ENCODE assay signal across 15 cellular contexts in the genomic region with DNA sequence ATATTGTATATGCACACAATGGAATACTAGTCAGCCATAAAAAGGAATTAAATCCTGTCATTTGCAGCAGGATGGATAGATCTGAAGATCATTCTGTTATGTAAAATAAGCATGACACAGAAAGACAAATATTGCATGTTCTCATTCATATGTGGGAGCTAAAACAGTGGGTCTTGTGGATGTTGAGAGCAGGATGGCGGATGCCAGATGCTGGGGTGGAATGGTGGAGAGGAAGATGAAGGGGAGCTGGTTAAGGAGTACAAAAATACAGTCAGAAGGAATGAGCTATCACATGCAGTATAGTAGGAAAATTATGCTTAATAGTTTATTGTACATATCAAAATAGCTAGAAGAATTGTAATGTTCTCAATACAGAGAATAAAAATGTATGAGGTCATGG. TPM values are rescaled to one million over a fixed set of nuclear protein-coding genes. Genes with fewer than 3 reads are reported as not detected.
DNase-seq lines count a peak whose midpoint lies in the region; ATAC-seq and TF ChIP-seq lines count a peak whose summit lies in the region.
"Had no signal": no experiment of that assay in that cellular context is flagged by ENCODE, and none has a peak within 500 bp of the region (broad histone marks: within the 10 kb centered on the region; RNA-seq: fewer than 3 reads in every experiment).

No MANE protein-coding gene starts in this region.

- H3K14ac ChIP-seq in IMR-90 (replicated peaks; ENCODE audit: low read depth, low read length), result no peak overlapping the region

- no peak overlapping the region for H3K9ac ChIP-seq in IMR-90 (ENCODE audit: low read depth, low read length)

- DNase-seq in activated naive CD4-positive, alpha-beta T cell treated with anti-CD3 and anti-CD28 coated beads for 36 hours, result no peak
- no peak for DNase-seq in activated naive CD4-positive, alpha-beta T cell treated with anti-CD3 and anti-CD28 coated beads, Interleukin-2, amount 50 U/mL, for 72 hours (ENCODE audit: low spot score in 2 of 2)
- no peak for DNase-seq in IMR-90
- DNase-seq in central memory CD8-positive, alpha-beta T cell (ENCODE audit: low spot score in 2 of 2), result no peak
- DNase-seq in stimulated activated effector memory CD8-positive, alpha-beta T cell treated with anti-CD3 and anti-CD28 coated beads, Interleukin-12 subunit alpha, Interleukin-12 subunit beta, amount 100 ng/mL, for 72 hours (ENCODE audit: low spot score in 2 of 2), result no peak
- DNase-seq in erythroblast (lab: John Stamatoyannopoulos, UW), result no peak
- DNase-seq in LoVo (ENCODE audit: low spot score), result no peak
- DNase-seq: DND-41, HCEC 1CT, NCI-H187, NCI-H82, spleen had no signal

- H3K4me2 ChIP-seq in IMR-90 (ENCODE audit: low read depth, low read length), result no peak overlapping the region

- H3K4ac ChIP-seq in IMR-90 (ENCODE audit: low read depth, low read length), result no peak overlapping the region

- no peak overlapping the region for H2AK9ac ChIP-seq in IMR-90 (replicated peaks; ENCODE audit: low read depth, low read length, poor library complexity)

- peaks cover 2% of the 10 kb centered on the region; the same call in 1 of the 2 replicates for H3K36me3 ChIP-seq in IMR-90 (ENCODE audit: control insufficient read depth, insufficient read depth, low read length)
- H3K36me3 ChIP-seq: neutrophil, spleen had no signal

- H2AK5ac ChIP-seq in IMR-90 (ENCODE audit: low read depth, low read length), result no peak overlapping the region

- no peak overlapping the region for H3K4me3 ChIP-seq in IMR-90 (ENCODE audit: insufficient read depth, low read depth, low read length)

- H2BK15ac ChIP-seq in IMR-90 (ENCODE audit: low read depth, low read length), result no peak overlapping the region

- no peak overlapping the region for H3K27ac Mint-ChIP-seq in activated naive CD4-positive, alpha-beta T cell treated with anti-CD3 and anti-CD28 coated beads for 36 hours
- no peak overlapping the region for H3K27ac Mint-ChIP-seq in activated naive CD4-positive, alpha-beta T cell treated with anti-CD3 and anti-CD28 coated beads, Interleukin-2, amount 50 U/mL, for 72 hours
- H3K27ac Mint-ChIP-seq in central memory CD8-positive, alpha-beta T cell (ENCODE audit: low read depth), result no peak overlapping the region
- H3K27ac Mint-ChIP-seq in stimulated activated effector memory CD8-positive, alpha-beta T cell treated with anti-CD3 and anti-CD28 coated beads, Interleukin-12 subunit alpha, Interleukin-12 subunit beta, amount 100 ng/mL, for 72 hours, result no peak overlapping the region

- peak overlapping the region in 1 of 2 experiments; percentile 60; a peak in 2 of 4 replicates for H4K8ac ChIP-seq in IMR-90 (ENCODE audit: low read depth in 2 of 2, low read length in 2 of 2)

- no peak overlapping the region for H3K23ac ChIP-seq in IMR-90 (ENCODE audit: low read depth, low read length)

- peak overlapping the region; percentile 75 for H2AFZ ChIP-seq in IMR-90 (replicated peaks; ENCODE audit: low read length, poor library complexity)

- BruUV-seq in IMR-90 (replicated peaks; lab: Mats Ljungman, UMichigan), result no TSS peak

- H2BK20ac ChIP-seq in IMR-90 (ENCODE audit: low read depth, low read length), result no peak overlapping the region

- in situ Hi-C loops in IMR-90 (cut with MboI; ENCODE audit: low sequenced_read_pairs), result no loop called here

- TF ChIP-seq RAD21 in IMR-90 (IDR thresholded peaks at IDR 0.05; ENCODE audit: low read length), result no peak

- H3K9me3 ChIP-seq in IMR-90 (ENCODE audit: control insufficient read depth, insufficient read depth, low read length), result peaks cover 5% of the 10 kb centered on the region
- H3K9me3 ChIP-seq: neutrophil had no signal

- no CpG with 5 or more reads among the region's 1 CpG for WGBS in IMR-90 (ENCODE audit: extremely low coverage in 2 of 2, insufficient read length in 1 of 2), 2 experiments

- H3K18ac ChIP-seq in IMR-90 (ENCODE audit: low read depth, low read length), result no peak overlapping the region

- no peak overlapping the region for H4K5ac ChIP-seq in IMR-90 (ENCODE audit: low read depth, low read length)

- H2BK5ac ChIP-seq in IMR-90 (ENCODE audit: low read depth, low read length, poor library complexity, severe bottlenecking), result no peak overlapping the region

- H3K4me3 Mint-ChIP-seq in activated naive CD4-positive, alpha-beta T cell treated with anti-CD3 and anti-CD28 coated beads for 36 hours, result peak overlapping the region; percentile 19
- peak overlapping the region; percentile 8 for H3K4me3 Mint-ChIP-seq in central memory CD8-positive, alpha-beta T cell
- H3K4me3 Mint-ChIP-seq in stimulated activated effector memory CD8-positive, alpha-beta T cell treated with anti-CD3 and anti-CD28 coated beads, Interleukin-12 subunit alpha, Interleukin-12 subunit beta, amount 100 ng/mL, for 72 hours, result peak overlapping the region; percentile 23

- no peak overlapping the region for H3K27ac ChIP-seq in IMR-90 (ENCODE audit: insufficient read depth, low read length)
- H3K27ac ChIP-seq: neutrophil had no signal

- ATAC-seq in activated naive CD4-positive, alpha-beta T cell treated with anti-CD3 and anti-CD28 coated beads, Interleukin-2, amount 50 U/mL, for 72 hours, result no peak
- ATAC-seq in IMR-90 (ENCODE audit: low read depth), result no peak
- no peak for ATAC-seq in central memory CD8-positive, alpha-beta T cell (replicated peaks; ENCODE audit: extremely low read depth, poor library complexity, severe bottlenecking)
- no peak for ATAC-seq in stimulated activated effector memory CD8-positive, alpha-beta T cell treated with anti-CD3 and anti-CD28 coated beads, Interleukin-12 subunit alpha, Interleukin-12 subunit beta, amount 100 ng/mL, for 72 hours
- no peak for ATAC-seq in HG02970 (IDR thresholded peaks at IDR 0.05; ENCODE audit: low FRiP score, unreplicated experiment)

- no peak overlapping the region for H3K56ac ChIP-seq in IMR-90 (ENCODE audit: extremely low read depth, insufficient read depth, low read length)

- no peaks in the 10 kb centered on the region for H4K20me1 ChIP-seq in IMR-90 (ENCODE audit: insufficient read depth, low read length)

- H3K27me3 ChIP-seq in IMR-90 (ENCODE audit: control insufficient read depth, insufficient read depth, low read length), result no peaks in the 10 kb centered on the region
- H3K27me3 ChIP-seq: neutrophil, spleen had no signal

- TF ChIP-seq POLR2A in IMR-90 (IDR thresholded peaks at IDR 0.05; ENCODE audit: low read depth, low read length) (no peak), erythroblast (IDR thresholded peaks at IDR 0.05; ENCODE audit: low read length) (no peak)

- H3K4me1 ChIP-seq in IMR-90 (ENCODE audit: control insufficient read depth, insufficient read depth, low read length), result peaks cover 19% of the 10 kb centered on the region

- no peaks in the 10 kb centered on the region for H3K27me3 Mint-ChIP-seq in activated naive CD4-positive, alpha-beta T cell treated with anti-CD3 and anti-CD28 coated beads for 36 hours (ENCODE audit: low read depth)
- no peaks in the 10 kb centered on the region for H3K27me3 Mint-ChIP-seq in central memory CD8-positive, alpha-beta T cell

- H2BK120ac ChIP-seq in IMR-90 (ENCODE audit: low read depth, low read length), result peak overlapping the region; percentile 30; the same call in 1 of the 2 replicates

- peaks cover 3% of the 10 kb centered on the region for H3K36me3 Mint-ChIP-seq in activated naive CD4-positive, alpha-beta T cell treated with anti-CD3 and anti-CD28 coated beads for 36 hours (ENCODE audit: low read depth)
- H3K36me3 Mint-ChIP-seq in activated naive CD4-positive, alpha-beta T cell treated with anti-CD3 and anti-CD28 coated beads, Interleukin-2, amount 50 U/mL, for 72 hours, result peaks cover 23 to 25% of the 10 kb centered on the region in 2 donors
- peaks cover 2% of the 10 kb centered on the region for H3K36me3 Mint-ChIP-seq in central memory CD8-positive, alpha-beta T cell (ENCODE audit: insufficient read depth)
- H3K36me3 Mint-ChIP-seq in stimulated activated effector memory CD8-positive, alpha-beta T cell treated with anti-CD3 and anti-CD28 coated beads, Interleukin-12 subunit alpha, Interleukin-12 subunit beta, amount 100 ng/mL, for 72 hours, result no peaks in the 10 kb centered on the region

- POLR2A ChIA-PET in IMR-90 (lab: Charles Lee; ENCODE audit: unreplicated experiment), result no interaction called here

- peaks cover 14% of the 10 kb centered on the region for H3K9me1 ChIP-seq in IMR-90 (ENCODE audit: insufficient read depth, low read length)

- H3K4me1 Mint-ChIP-seq in activated naive CD4-positive, alpha-beta T cell treated with anti-CD3 and anti-CD28 coated beads for 36 hours (ENCODE audit: low read depth), result peaks cover 8% of the 10 kb centered on the region
- H3K4me1 Mint-ChIP-seq in central memory CD8-positive, alpha-beta T cell, result peaks cover 16% of the 10 kb centered on the region
- H3K4me1 Mint-ChIP-seq in stimulated activated effector memory CD8-positive, alpha-beta T cell treated with anti-CD3 and anti-CD28 coated beads, Interleukin-12 subunit alpha, Interleukin-12 subunit beta, amount 100 ng/mL, for 72 hours, result peaks cover 22% of the 10 kb centered on the region

- TF ChIP-seq CTCF in IMR-90 (conservative IDR thresholded peaks at IDR 0.05; ENCODE audit: low read depth, low read length), result no peak

- intact Hi-C loops in activated naive CD4-positive, alpha-beta T cell treated with anti-CD3 and anti-CD28 coated beads for 36 hours (cut with micrococcal nuclease), result loop anchor here (1.0 to 5.0 kb wide), 4 partner anchors 24 to 1340 kb away; partner anchors contain the start of genes DYNLT2, ERMARD, PSMB1 and TBP
- intact Hi-C loops in IMR-90 (cut with micrococcal nuclease), result no loop called here

- no peak overlapping the region for H4K91ac ChIP-seq in IMR-90 (ENCODE audit: insufficient read depth, low read depth, low read length)

- H3K79me1 ChIP-seq in IMR-90 (ENCODE audit: low read depth in 1 of 2, low read length in 2 of 2), result peaks cover 0 to 19% of the 10 kb centered on the region in 2 experiments; a peak in 2 of 4 replicates

- peaks cover 3% of the 10 kb centered on the region for H3K9me3 Mint-ChIP-seq in activated naive CD4-positive, alpha-beta T cell treated with anti-CD3 and anti-CD28 coated beads for 36 hours
- H3K9me3 Mint-ChIP-seq in activated naive CD4-positive, alpha-beta T cell treated with anti-CD3 and anti-CD28 coated beads, Interleukin-2, amount 50 U/mL, for 72 hours, result peaks cover 23 to 33% of the 10 kb centered on the region in 2 donors
- H3K9me3 Mint-ChIP-seq in central memory CD8-positive, alpha-beta T cell, result peaks cover 21% of the 10 kb centered on the region
- peaks cover 12% of the 10 kb centered on the region for H3K9me3 Mint-ChIP-seq in stimulated activated effector memory CD8-positive, alpha-beta T cell treated with anti-CD3 and anti-CD28 coated beads, Interleukin-12 subunit alpha, Interleukin-12 subunit beta, amount 100 ng/mL, for 72 hours

- CTCF ChIA-PET in activated naive CD4-positive, alpha-beta T cell treated with anti-CD3 and anti-CD28 coated beads for 36 hours (lab: Charles Lee), result interaction anchor here (0.6 kb wide), 1 partner anchor 96 kb away, joined by 3 read pairs; no protein-coding TSS in a partner anchor
- CTCF ChIA-PET in IMR-90 (lab: Yijun Ruan, JAX), result no interaction called here

- dilution Hi-C loops in IMR-90 (cut with HindIII; ENCODE audit: low sequenced_read_pairs, unreplicated experiment), result no loop called here

RNA-seq across cellular contexts. Expression of gene THBS2, which starts 41.8 kb away (rescaled TPM):
- not detected for total RNA-seq in activated naive CD4-positive, alpha-beta T cell treated with anti-CD3 and anti-CD28 coated beads for 36 hours
- not detected for total RNA-seq in activated naive CD4-positive, alpha-beta T cell treated with anti-CD3 and anti-CD28 coated beads, Interleukin-2, amount 50 U/mL, for 72 hours
- 101 and 113 TPM in 2 replicates for total RNA-seq in IMR-90 (2012; rRNA removed)
- 97.3 and 106 TPM in 2 replicates for polyA plus RNA-seq in IMR-90 (2012; rRNA removed)
- polyA plus RNA-seq in IMR-90 (2012; cell fraction: cytosol; rRNA removed), result 99.4 and 135 TPM in 2 replicates
- polyA plus RNA-seq in IMR-90 (2012; cell fraction: nucleus; rRNA removed; ENCODE audit: low replicate concordance), result 137 and 172 TPM in 2 replicates
- total RNA-seq: endothelial cell of umbilical vein had no signal

Comparison
In these comparisons a context has a peak if more than half of its experiments do, and no peak if none do; other contexts are left out.
1. RNA of gene THBS2, which starts 41.8 kb away (total RNA-seq): 101 to 113 TPM in IMR-90; not detected in activated naive CD4-positive, alpha-beta T cell treated with anti-CD3 and anti-CD28 coated beads for 36 hours and not detected in activated naive CD4-positive, alpha-beta T cell treated with anti-CD3 and anti-CD28 coated beads, Interleukin-2, amount 50 U/mL, for 72 hours; every median in the first group is over 10 times any median in the second.
2. Peak in every context shown above with its lines, with median percentiles within 50 percentile points of each other: H3K4me3 Mint-ChIP-seq.